ENCODE assay signal across 10 cellular contexts in the genomic region with DNA sequence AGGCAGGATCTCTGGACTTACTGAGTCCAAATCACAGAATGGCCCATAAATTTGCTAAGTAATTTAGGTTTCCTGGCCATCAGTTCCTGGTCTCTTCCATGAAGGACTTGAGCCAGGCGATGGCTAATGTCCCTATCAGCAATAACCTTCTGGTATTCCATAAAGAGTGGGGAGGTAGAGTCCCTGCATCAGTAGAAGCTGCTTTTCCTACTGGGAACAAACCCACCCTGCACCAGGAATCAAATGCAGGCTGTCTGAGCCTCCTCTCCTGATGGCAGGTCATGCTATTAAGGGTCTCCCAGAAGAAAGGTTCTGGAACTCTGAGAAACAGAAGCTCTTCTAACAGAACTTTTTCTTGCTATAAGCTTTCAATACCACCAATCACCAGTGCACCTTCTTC. TPM values are rescaled to one million over a fixed set of nuclear protein-coding genes. Genes with fewer than 3 reads are reported as not detected.
"Had no signal": no experiment of that assay in that cellular context is flagged by ENCODE, and none has a peak within 500 bp of the region (broad histone marks: within the 10 kb centered on the region; RNA-seq: fewer than 3 reads in every experiment).

No MANE protein-coding gene starts in this region.

- H3K36me3 ChIP-seq: HAP-1 had no signal

- H3K4me1 ChIP-seq: HAP-1 had no signal

- H3K9me3 Mint-ChIP-seq: HFFc6 had no signal

- ATAC-seq: HCT116 had no signal

- H3K27ac Mint-ChIP-seq: HFFc6 had no signal

- H3K4me3 Mint-ChIP-seq: HFFc6 had no signal

- DNase-seq: GM23248, GOT3, H7, HFFc6, IMR-90 had no signal

- H3K27ac ChIP-seq: GM23248, HL-60 had no signal

- H3K4me3 ChIP-seq: GM23248, HAP-1 had no signal

- H3K9ac ChIP-seq: GM23248 had no signal

- H2AFZ ChIP-seq: GM23248 had no signal

- H3K9me3 ChIP-seq: HAP-1 had no signal

RNA-seq across cellular contexts. Expression of a gene that starts 1.5 kb away (rescaled TPM):
- total RNA-seq: GM23248, H4, H7, HFFc6, HT1080, IMR-90 had no signal
- polyA plus RNA-seq: GM23248, IMR-90 had no signal

RNA-seq across cellular contexts. Expression of a gene that starts 7.3 kb away (rescaled TPM):
- total RNA-seq: GM23248, HFFc6, HT1080, IMR-90 had no signal
- polyA plus RNA-seq: GM23248, IMR-90 had no signal
